ENCODE assay signal across 12 cellular contexts in the genomic region with DNA sequence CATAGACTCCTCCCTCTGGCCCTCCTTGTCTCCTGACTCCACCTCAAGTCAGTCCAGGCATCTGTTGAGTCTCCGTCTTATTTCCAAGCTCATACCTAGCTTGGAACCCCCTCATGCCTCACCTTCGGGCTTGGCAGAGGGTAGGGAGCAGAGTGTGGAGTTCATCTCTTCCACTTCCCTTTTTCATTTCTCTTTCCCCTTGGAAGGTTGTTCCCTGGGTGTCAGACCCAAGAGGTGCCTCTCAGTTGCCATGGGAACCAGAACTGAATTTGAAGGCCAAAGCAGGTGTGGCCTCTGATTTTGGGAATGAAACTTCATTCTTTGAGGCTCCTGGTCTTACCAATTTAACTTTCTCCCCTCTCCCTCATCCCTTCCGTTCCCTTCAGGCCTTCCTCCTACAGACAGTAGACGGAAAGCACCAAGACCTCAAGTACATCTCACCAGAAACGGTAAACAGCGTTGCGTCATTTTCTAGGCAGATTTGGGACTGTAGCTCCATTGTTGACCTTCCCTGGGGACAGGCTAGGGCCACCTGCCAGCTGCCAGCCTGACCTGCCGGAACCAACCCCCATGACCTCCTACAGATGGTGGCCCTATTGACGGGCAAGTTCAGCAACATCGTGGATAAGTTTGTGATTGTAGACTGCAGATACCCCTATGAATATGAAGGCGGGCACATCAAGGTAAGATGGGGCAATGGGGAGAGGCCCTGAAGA. TPM values are rescaled to one million over a fixed set of nuclear protein-coding genes. Genes with fewer than 3 reads are reported as not detected.
A peak's percentile ranks its signal among the peaks of the same experiment; 100 is the strongest.
DNase-seq lines count a peak whose midpoint lies in the region; ATAC-seq, FAIRE-seq and TF ChIP-seq lines count a peak whose summit lies in the region.
"Had no signal": no experiment of that assay in that cellular context is flagged by ENCODE, and none has a peak within 500 bp of the region (broad histone marks: within the 10 kb centered on the region; RNA-seq: fewer than 3 reads in every experiment).

No MANE protein-coding gene starts in this region.

- peaks cover 82% of the 10 kb centered on the region for H3K36me3 Mint-ChIP-seq in CD4-positive, CD25-positive, alpha-beta regulatory T cell
- peaks cover 33% of the 10 kb centered on the region for H3K36me3 Mint-ChIP-seq in nephron (ENCODE audit: low read depth)

- H3K4me3 Mint-ChIP-seq in CD4-positive, CD25-positive, alpha-beta regulatory T cell = peak overlapping the region; percentile 41 to 87 (median 60)
- peak overlapping the region in 2 of 3 experiments; percentile 32 to 53 for H3K4me3 Mint-ChIP-seq in nephron

- H3K4me3 ChIP-seq in CD4-positive, CD25-positive, alpha-beta regulatory T cell (ENCODE audit: low read depth, low read length) = peak overlapping the region; percentile 7
- H3K4me3 ChIP-seq in breast epithelium = no peak overlapping the region
- H3K4me3 ChIP-seq: ovary had no signal

- peak overlapping the region; percentile 90 to 98 (median 92) for H3K27ac Mint-ChIP-seq in CD4-positive, CD25-positive, alpha-beta regulatory T cell
- H3K27ac Mint-ChIP-seq in nephron = peak overlapping the region in 2 of 3 experiments; percentile 59 to 74

- H3K27me3 ChIP-seq in CD4-positive, CD25-positive, alpha-beta regulatory T cell (ENCODE audit: control insufficient read depth, insufficient read depth, low read length) = no peaks in the 10 kb centered on the region
- H3K27me3 ChIP-seq in breast epithelium = no peaks in the 10 kb centered on the region
- H3K27me3 ChIP-seq: ovary had no signal

- H3K36me3 ChIP-seq in CD4-positive, CD25-positive, alpha-beta regulatory T cell (ENCODE audit: control insufficient read depth, insufficient read depth, low read length) = peaks cover 69% of the 10 kb centered on the region
- no peaks in the 10 kb centered on the region for H3K36me3 ChIP-seq in breast epithelium
- H3K36me3 ChIP-seq: ovary had no signal

- no peak for DNase-seq in CD4-positive, CD25-positive, alpha-beta regulatory T cell
- DNase-seq in GM12891 (ENCODE audit: insufficient read length, low spot score) (no peak), breast epithelium (ENCODE audit: low spot score in 2 of 2) (peak in 1 of 2 donors; percentile 62), NCI-H1092 (lab: John Stamatoyannopoulos, UW) (no peak)
- DNase-seq in activated CD4-positive, CD25-positive, alpha-beta regulatory T cell treated with anti-CD3 and anti-CD28 coated beads, Interleukin-2, amount 50 U/mL, for 72 hours = no peak
- DNase-seq: activated gamma-delta T cell, foreskin melanocyte, NCI-H1694, NCI-H774 had no signal

- intact Hi-C loops in breast epithelium (cut with DNase I; ENCODE audit: low total_unique reads) = no loop called here

- H3K27ac ChIP-seq in CD4-positive, CD25-positive, alpha-beta regulatory T cell (ENCODE audit: insufficient read depth, low read length, poor library complexity, severe bottlenecking) = peak overlapping the region; percentile 73
- peak overlapping the region; percentile 91 to 95 for H3K27ac ChIP-seq in breast epithelium
- H3K27ac ChIP-seq: ovary had no signal

- H3K4me1 ChIP-seq in CD4-positive, CD25-positive, alpha-beta regulatory T cell (ENCODE audit: control insufficient read depth, insufficient read depth, low read length, poor library complexity, severe bottlenecking) = peaks cover 71% of the 10 kb centered on the region
- peaks cover 9 to 17% of the 10 kb centered on the region in 2 donors for H3K4me1 ChIP-seq in breast epithelium

- ATAC-seq in CD4-positive, CD25-positive, alpha-beta regulatory T cell (ENCODE audit: low read depth in 2 of 2) = no peak
- ATAC-seq in GM19452 (IDR thresholded peaks at IDR 0.05; ENCODE audit: unreplicated experiment) = no peak

- H3K9me3 Mint-ChIP-seq in CD4-positive, CD25-positive, alpha-beta regulatory T cell = no peaks in the 10 kb centered on the region
- no peaks in the 10 kb centered on the region for H3K9me3 Mint-ChIP-seq in nephron

- TF ChIP-seq CTCF in breast epithelium (IDR thresholded peaks at IDR 0.05) (no peak), nephron (IDR thresholded peaks at IDR 0.05; ENCODE audit: unreplicated experiment in 3 of 3) (no peak)

- peaks cover 2% of the 10 kb centered on the region for H3K27me3 Mint-ChIP-seq in CD4-positive, CD25-positive, alpha-beta regulatory T cell
- H3K27me3 Mint-ChIP-seq in nephron (ENCODE audit: low read depth) = peaks cover 4% of the 10 kb centered on the region

- H3K9me3 ChIP-seq in CD4-positive, CD25-positive, alpha-beta regulatory T cell (ENCODE audit: control insufficient read depth in 2 of 2, low read length in 2 of 2) = no peaks in the 10 kb centered on the region
- peaks cover 0 to 3% of the 10 kb centered on the region in 2 donors for H3K9me3 ChIP-seq in breast epithelium
- H3K9me3 ChIP-seq: ovary had no signal

- peak; percentile 16 for FAIRE-seq in GM12891 (lab: Jason Lieb, UNC)

- TF ChIP-seq POLR2A in GM12891 (IDR thresholded peaks at IDR 0.05; ENCODE audit: low read depth, low read length) = no peak
- no peak for TF ChIP-seq POLR2A in breast epithelium (IDR thresholded peaks at IDR 0.05)

- H3K4me1 Mint-ChIP-seq in CD4-positive, CD25-positive, alpha-beta regulatory T cell = peaks cover 10 to 89% (median 55%) of the 10 kb centered on the region in 4 donors
- H3K4me1 Mint-ChIP-seq in nephron = peaks cover 70% of the 10 kb centered on the region

TF ChIP-seq in GM12891, 5 proteins besides CTCF, POLR2A, EP300 and RAD21:
- TF ChIP-seq SPI1 (IDR thresholded peaks at IDR 0.05; ENCODE audit: low read depth, low read length) (peak; percentile 47), TAF1 (IDR thresholded peaks at IDR 0.05; ENCODE audit: low read depth, low read length) (no peak)

RNA-seq across cellular contexts. Expression of gene CDC25B, which starts 6.6 kb away (rescaled TPM):
- 310 TPM for total RNA-seq in CD4-positive, CD25-positive, alpha-beta regulatory T cell
- polyA plus RNA-seq in CD4-positive, CD25-positive, alpha-beta regulatory T cell = 10 to 100 TPM; 39.7 to 48.4 (median 47.0) TPM
- 20.1 TPM for polyA plus RNA-seq in GM12891 (2012; ENCODE audit: low read depth, missing spikeins)
- total RNA-seq in breast epithelium = 10 to 100 TPM; 18.1 to 25.0 (median 22.0) TPM

RNA-seq across cellular contexts. Expression of gene CENPB, which starts 16.1 kb away (rescaled TPM):
- total RNA-seq in CD4-positive, CD25-positive, alpha-beta regulatory T cell = 38.5 TPM
- 1 to 10 TPM; 1.2 to 1.9 (median 1.5) TPM for polyA plus RNA-seq in CD4-positive, CD25-positive, alpha-beta regulatory T cell
- polyA plus RNA-seq in GM12891 (2012; ENCODE audit: low read depth, missing spikeins) = 26.5 TPM
- 10 to 100 TPM; 55.5 to 69.8 (median 68.2) TPM for total RNA-seq in breast epithelium

RNA-seq across cellular contexts. Expression of gene AP5S1, which starts 17.7 kb away (rescaled TPM):
- 10.5 TPM for total RNA-seq in CD4-positive, CD25-positive, alpha-beta regulatory T cell
- polyA plus RNA-seq in CD4-positive, CD25-positive, alpha-beta regulatory T cell = 10 to 100 TPM; 18.7 to 22.2 (median 20.4) TPM
- polyA plus RNA-seq in GM12891 (2012; ENCODE audit: low read depth, missing spikeins) = 6.9 TPM
- total RNA-seq in breast epithelium = 10 to 100 TPM; 11.1 to 13.8 (median 11.8) TPM

RNA-seq across cellular contexts. Expression of gene SPEF1, which starts 21.4 kb away (rescaled TPM):
- not detected for total RNA-seq in CD4-positive, CD25-positive, alpha-beta regulatory T cell
- polyA plus RNA-seq in CD4-positive, CD25-positive, alpha-beta regulatory T cell = not detected
- polyA plus RNA-seq in GM12891 (2012; ENCODE audit: low read depth, missing spikeins) = 0.05 TPM
- total RNA-seq in breast epithelium = under 1 TPM in 2 of 3 donors, not detected in 1; 0.33 to 0.88 TPM

RNA-seq across cellular contexts. Expression of gene ADISSP, which starts 35.1 kb away (rescaled TPM):
- total RNA-seq in CD4-positive, CD25-positive, alpha-beta regulatory T cell = 14.8 TPM
- 10 to 100 TPM; 19.3 to 25.5 (median 22.1) TPM for polyA plus RNA-seq in CD4-positive, CD25-positive, alpha-beta regulatory T cell
- polyA plus RNA-seq in GM12891 (2012; ENCODE audit: low read depth, missing spikeins) = 22.8 TPM
- 10 to 100 TPM; 12.3 to 29.3 (median 15.7) TPM for total RNA-seq in breast epithelium

Comparison
In these comparisons a context has a peak if more than half of its experiments do, and no peak if none do; other contexts are left out.
1. RNA of gene CDC25B, which starts 6.6 kb away (total RNA-seq): 310 TPM in CD4-positive, CD25-positive, alpha-beta regulatory T cell (single experiment); 18.1 to 25.0 TPM in breast epithelium; every median in the first group is over 10 times any median in the second.